Comparison of ENCODE assay signal across 22 cellular contexts in genomic region chr14:68766299-68767247, GRCh38. TPM values are rescaled to one million over a fixed set of nuclear protein-coding genes. Genes with fewer than 3 reads are reported as not detected.
DNase-seq lines count a peak whose midpoint lies in the region; ATAC-seq, FAIRE-seq and TF ChIP-seq lines count a peak whose summit lies in the region.
"Had no signal": no experiment of that assay in that cellular context is flagged by ENCODE, and none has a peak within 500 bp of the region (broad histone marks: within the 10 kb centered on the region; RNA-seq: fewer than 3 reads in every experiment).

No MANE protein-coding gene starts in this region.

- TF ChIP-seq RAD21 in HepG2 (CRISPR knock-in tag; IDR thresholded peaks at IDR 0.05): no peak

- H2BK5ac ChIP-seq in neuronal stem cell (ENCODE audit: low read length): no peak overlapping the region

- in situ Hi-C loops in HepG2 (cut with HindIII; ENCODE audit: extremely low pct_ligation_motif_present, low pct_unique_long_range_greater_than_20kb): no loop called here

- H3K9me3 Mint-ChIP-seq in activated T-cell treated with anti-CD3 and anti-CD28 coated beads, Interleukin-2, amount 50 U/mL, for 72 hours: no peaks in the 10 kb centered on the region
- H3K9me3 Mint-ChIP-seq: activated B cell treated with CpG ODN at 0.5 μM for 24 hours had no signal

- H3K18ac ChIP-seq in neuronal stem cell (ENCODE audit: low read length): peak overlapping the region; percentile 22

- intact Hi-C loops in HepG2 (cut with micrococcal nuclease; ENCODE audit: unreplicated experiment): no loop called here
- intact Hi-C loops in right lobe of liver (cut with DNase I): no loop called here

- H3K27me3 Mint-ChIP-seq in activated T-cell treated with anti-CD3 and anti-CD28 coated beads, Interleukin-2, amount 50 U/mL, for 72 hours (ENCODE audit: low read depth): no peaks in the 10 kb centered on the region
- H3K27me3 Mint-ChIP-seq: activated B cell treated with CpG ODN at 0.5 μM for 24 hours had no signal

- H2AK5ac ChIP-seq in neuronal stem cell (ENCODE audit: low read depth, low read length): no peak overlapping the region

- H4K20me1 ChIP-seq in HepG2 (ENCODE audit: insufficient read depth, low read length): no peaks in the 10 kb centered on the region

- no peaks in the 10 kb centered on the region for H3K9me3 ChIP-seq in HepG2 (ENCODE audit: low read length)
- no peaks in the 10 kb centered on the region for H3K9me3 ChIP-seq in right lobe of liver
- no peaks in the 10 kb centered on the region for H3K9me3 ChIP-seq in neuronal stem cell (replicated peaks in 1 of 2; ENCODE audit: control insufficient read depth in 2 of 2, insufficient read depth in 1 of 2, low read depth in 1 of 2, low read length in 2 of 2)

- H3K27me3 ChIP-seq in HepG2 (ENCODE audit: control insufficient read depth in 1 of 2, insufficient read depth in 2 of 2, low read length in 2 of 2): no peaks in the 10 kb centered on the region
- H3K27me3 ChIP-seq in right lobe of liver: no peaks in the 10 kb centered on the region
- no peaks in the 10 kb centered on the region for H3K27me3 ChIP-seq in neuronal stem cell (ENCODE audit: control insufficient read depth in 3 of 3, insufficient read depth in 3 of 3, low read depth in 1 of 3, low read length in 3 of 3)

- H4K8ac ChIP-seq in neuronal stem cell (ENCODE audit: low read depth, low read length): no peak overlapping the region

- H3K36me3 ChIP-seq in HepG2 (replicated peaks in 1 of 2; ENCODE audit: control insufficient read depth in 1 of 2, insufficient read depth in 2 of 2, low read length in 2 of 2) (no peaks in the 10 kb centered on the region), right lobe of liver (no peaks in the 10 kb centered on the region), neuronal stem cell (replicated peaks in 1 of 2; ENCODE audit: control insufficient read depth in 2 of 2, insufficient read depth in 2 of 2, low read length in 2 of 2) (no peaks in the 10 kb centered on the region)

- POLR2A ChIA-PET in HepG2 (lab: Yijun Ruan, JAX): no interaction called here

- H3K14ac ChIP-seq in neuronal stem cell (ENCODE audit: low read length): no peak overlapping the region

- CTCF ChIA-PET in HepG2 (lab: Yijun Ruan, JAX; ENCODE audit: low intra/inter-chr PET ratio, low total read pairs): no interaction called here

- TF ChIP-seq CTCF in HepG2 (CRISPR knock-in tag; IDR thresholded peaks at IDR 0.05): no peak
- TF ChIP-seq CTCF in right lobe of liver (IDR thresholded peaks at IDR 0.05): no peak

- H3K4me3 Mint-ChIP-seq in activated T-cell treated with anti-CD3 and anti-CD28 coated beads, Interleukin-2, amount 50 U/mL, for 72 hours: no peak overlapping the region
- H3K4me3 Mint-ChIP-seq: activated B cell treated with CpG ODN at 0.5 μM for 24 hours had no signal

- H3K23ac ChIP-seq in neuronal stem cell (ENCODE audit: low read depth, low read length, poor library complexity): no peak overlapping the region

- WGBS in HepG2 (ENCODE audit: low lambda C conversion rate): 13% methylated on average over 5 of the region's 7 CpGs
- 49% methylated on average over 4 of the region's 7 CpGs for WGBS in right lobe of liver (ENCODE audit: insufficient coverage, low coverage, low lambda C conversion rate, missing lambda C conversion rate)
- WGBS in neuronal stem cell (ENCODE audit: extremely low coverage in 2 of 2, insufficient read length in 2 of 2, insufficient replicate concordance in 1 of 2), 2 donors: no CpG with 5 or more reads among the region's 7 CpGs

- H3K4me3 ChIP-seq in HepG2 (replicated peaks in 1 of 3; ENCODE audit: insufficient read depth in 1 of 3, low read depth in 2 of 3, low read length in 3 of 3) (no peak overlapping the region), right lobe of liver (no peak overlapping the region), neuronal stem cell (ENCODE audit: low read length in 2 of 2) (no peak overlapping the region)
- H3K4me3 ChIP-seq: GM23248, K562, smooth muscle cell had no signal

- no peaks in the 10 kb centered on the region for H3K36me3 Mint-ChIP-seq in activated T-cell treated with anti-CD3 and anti-CD28 coated beads, Interleukin-2, amount 50 U/mL, for 72 hours (ENCODE audit: insufficient read depth in 2 of 2)

- TF ChIP-seq EP300 in HepG2 (IDR thresholded peaks at IDR 0.05; ENCODE audit: low read depth in 2 of 2, low read length in 2 of 2) (no peak), HepG2 (CRISPR knock-in tag; IDR thresholded peaks at IDR 0.05; ENCODE audit: borderline replicate concordance) (no peak)

- H3K4me2 ChIP-seq in HepG2 (ENCODE audit: low read depth, low read length) (no peak overlapping the region), neuronal stem cell (ENCODE audit: insufficient read depth, low read length, poor library complexity, severe bottlenecking) (no peak overlapping the region)
- H3K4me2 ChIP-seq: smooth muscle cell had no signal

- H2AFZ ChIP-seq in HepG2 (ENCODE audit: low read length): no peak overlapping the region
- H2AFZ ChIP-seq in neuronal stem cell (ENCODE audit: low read length): no peak overlapping the region
- H2AFZ ChIP-seq: GM23248 had no signal

- no peak overlapping the region for H3K4ac ChIP-seq in neuronal stem cell (ENCODE audit: low read length)

- H4K91ac ChIP-seq in neuronal stem cell (ENCODE audit: low read depth, low read length, poor library complexity): no peak overlapping the region

- no peak overlapping the region for H3K27ac Mint-ChIP-seq in activated T-cell treated with anti-CD3 and anti-CD28 coated beads, Interleukin-2, amount 50 U/mL, for 72 hours
- H3K27ac Mint-ChIP-seq: activated B cell treated with CpG ODN at 0.5 μM for 24 hours had no signal

- peaks cover 42% of the 10 kb centered on the region for H3K4me1 Mint-ChIP-seq in activated T-cell treated with anti-CD3 and anti-CD28 coated beads, Interleukin-2, amount 50 U/mL, for 72 hours (ENCODE audit: low read depth)

- no peaks in the 10 kb centered on the region for H3K79me1 ChIP-seq in neuronal stem cell (ENCODE audit: low read depth, low read length)

- no peak overlapping the region for H2BK12ac ChIP-seq in neuronal stem cell (ENCODE audit: low read length)

- H3K4me1 ChIP-seq in HepG2 (ENCODE audit: insufficient read depth, low read length) (peaks cover 49% of the 10 kb centered on the region), right lobe of liver (peaks cover 0 to 19% (median 7%) of the 10 kb centered on the region in 4 donors), neuronal stem cell (ENCODE audit: control insufficient read depth in 2 of 2, insufficient read depth in 1 of 2, low read depth in 1 of 2, low read length in 2 of 2) (peaks cover 10 to 12% of the 10 kb centered on the region in 2 donors)

- H3K9ac ChIP-seq in HepG2 (ENCODE audit: insufficient read depth, low read depth, low read length) (no peak overlapping the region), neuronal stem cell (ENCODE audit: low read depth, low read length, poor library complexity) (no peak overlapping the region)
- H3K9ac ChIP-seq: GM23248 had no signal

- no peak overlapping the region for H3K27ac ChIP-seq in HepG2 (ENCODE audit: extremely low read length, insufficient read depth, low read length)
- no peak overlapping the region for H3K27ac ChIP-seq in right lobe of liver
- no peak overlapping the region for H3K27ac ChIP-seq in neuronal stem cell (replicated peaks; ENCODE audit: low read length)
- H3K27ac ChIP-seq: GM23248 had no signal

- FAIRE-seq in HepG2 (lab: Jason Lieb, UNC): no peak
- FAIRE-seq: K562 had no signal

- H2BK120ac ChIP-seq in neuronal stem cell (ENCODE audit: low read depth, low read length): no peak overlapping the region

- TF ChIP-seq POLR2A in HepG2 (IDR thresholded peaks at IDR 0.05; ENCODE audit: insufficient read depth in 1 of 2, low read depth in 2 of 2, low read length in 2 of 2): no peak
- no peak for TF ChIP-seq POLR2A in right lobe of liver (IDR thresholded peaks at IDR 0.05)

- no peak overlapping the region for H2BK15ac ChIP-seq in neuronal stem cell (ENCODE audit: low read length)

- BruUV-seq in HepG2 (replicated peaks; lab: Mats Ljungman, UMichigan): no TSS peak

- ATAC-seq in HepG2: no peak
- no peak for ATAC-seq in right lobe of liver
- ATAC-seq in activated T-cell treated with anti-CD3 and anti-CD28 coated beads, Interleukin-2, amount 50 U/mL, for 72 hours (replicated peaks in 1 of 2): peak; percentile 88 to 91
- ATAC-seq in GM19467 (IDR thresholded peaks at IDR 0.05; ENCODE audit: unreplicated experiment): no peak
- ATAC-seq in HG03469 (IDR thresholded peaks at IDR 0.05; ENCODE audit: unreplicated experiment): no peak
- ATAC-seq: SK-N-SH treated with all-trans-retinoic acid at 6 μM for 48 hours had no signal

- no peaks in the 10 kb centered on the region for H3K79me2 ChIP-seq in HepG2 (ENCODE audit: insufficient read depth, low read length)

- no peak for DNase-seq in HepG2 (ENCODE audit: low spot score)
- no peak for DNase-seq in right lobe of liver
- DNase-seq in activated T-cell treated with anti-CD3 and anti-CD28 coated beads, Interleukin-2, amount 50 U/mL, for 72 hours: peak; percentile 49 to 55
- no peak for DNase-seq in neuronal stem cell (ENCODE audit: low spot score)
- DNase-seq in T-helper 2 cell: no peak
- DNase-seq: activated B cell treated with CpG ODN at 0.5 μM for 24 hours; activated effector memory CD4-positive, alpha-beta T cell treated with Interleukin-2 at 50 U/mL for 16 hours; amniotic stem cell; effector CD4-positive, alpha-beta T cell; GM23248; head of caudate nucleus; NCI-H1417; NCI-H2081; OCI-M1; stimulated activated CD4-positive, alpha-beta T cell treated with anti-CD3 and anti-CD28 coated beads, Interleukin-4, amount 100 ng/mL, for 1 hour; stimulated activated naive CD4-positive, alpha-beta T cell treated with Interleukin-2 at 50 U/mL for 16 hours; T-helper 9 cell had no signal

RNA-seq across cellular contexts. Expression of gene ZFP36L1, which starts 26.3 kb away (rescaled TPM):
- total RNA-seq in HepG2 (2016; rRNA removed; fragmentation: Illumina TruSeq; extraction: Trizol): 7.4 and 8.4 TPM in 2 replicates
- 2.6 and 3.4 TPM in 2 replicates for total RNA-seq in HepG2 (2016; cell fraction: cytosol; rRNA removed; fragmentation: Illumina TruSeq; extraction: Trizol; ENCODE audit: low read depth)
- 7.9 and 8.4 TPM in 2 replicates for total RNA-seq in HepG2 (2016; cell fraction: insoluble cytoplasmic fraction; rRNA removed; fragmentation: Illumina TruSeq; extraction: Trizol)
- total RNA-seq in HepG2 (2016; cell fraction: membrane; rRNA removed; fragmentation: Illumina TruSeq; extraction: Trizol): 11.1 and 11.3 TPM in 2 replicates
- 13.8 and 14.1 TPM in 2 replicates for total RNA-seq in HepG2 (2016; cell fraction: nucleus; rRNA removed; fragmentation: Illumina TruSeq; extraction: Trizol)
- 10.2 and 12.7 TPM in 2 replicates for polyA plus RNA-seq in HepG2 (2011; rRNA removed)
- polyA plus RNA-seq in HepG2 (2011; cell fraction: cytosol; rRNA removed): 11.2 and 18.0 TPM in 2 replicates
- 66.5 and 69.1 TPM in 2 replicates for polyA plus RNA-seq in HepG2 (2011; cell fraction: nucleus; rRNA removed)
- 23.2 and 32.2 TPM in 2 replicates for polyA plus RNA-seq in HepG2 (2012)
- 2.7 and 2.8 TPM in 2 replicates for polyA plus RNA-seq in HepG2 (2016; cell fraction: cytosol; fragmentation: Illumina TruSeq; extraction: Trizol; ENCODE audit: low read depth)
- polyA plus RNA-seq in HepG2 (2016; cell fraction: insoluble cytoplasmic fraction; fragmentation: Illumina TruSeq; extraction: Trizol; ENCODE audit: low read depth): 20.7 and 26.8 TPM in 2 replicates
- 9.2 and 10.1 TPM in 2 replicates for polyA plus RNA-seq in HepG2 (2016; cell fraction: membrane; fragmentation: Illumina TruSeq; extraction: Trizol; ENCODE audit: low read depth)
- 53.8 and 57.0 TPM in 2 replicates for polyA plus RNA-seq in HepG2 (2016; cell fraction: nucleus; fragmentation: Illumina TruSeq; extraction: Trizol; ENCODE audit: insufficient read depth, low read depth)
- polyA minus RNA-seq in HepG2 (2011; rRNA and poly(A)+ RNA removed; ENCODE audit: low replicate concordance): 8.5 and 26.8 TPM in 2 replicates
- polyA minus RNA-seq in HepG2 (2011; cell fraction: cytosol; rRNA and poly(A)+ RNA removed): 56.3 and 73.8 TPM in 2 replicates
- 11.8 and 13.8 TPM in 2 replicates for polyA minus RNA-seq in HepG2 (2011; cell fraction: nucleus; rRNA and poly(A)+ RNA removed)
- 100 to 1,000 TPM; 109 to 298 (median 218) TPM for total RNA-seq in right lobe of liver
- total RNA-seq in activated T-cell treated with anti-CD3 and anti-CD28 coated beads, Interleukin-2, amount 50 U/mL, for 72 hours: 10 to 100 TPM; 95.0 TPM
- 270 TPM for polyA plus RNA-seq in neuronal stem cell (2013, experiment 1 of 2)
- polyA plus RNA-seq in neuronal stem cell (2013, experiment 2 of 2): 294 TPM

Comparison
In these comparisons a context has a peak if more than half of its experiments do, and no peak if none do; other contexts are left out.
1. RNA of gene ZFP36L1, which starts 26.3 kb away (total RNA-seq): 109 to 298 TPM in right lobe of liver and 95.0 TPM in activated T-cell treated with anti-CD3 and anti-CD28 coated beads, Interleukin-2, amount 50 U/mL, for 72 hours; 2.6 to 14.1 TPM in HepG2; every median in the first group is over 4 times any median in the second.
2. ATAC-seq: peak in activated T-cell treated with anti-CD3 and anti-CD28 coated beads, Interleukin-2, amount 50 U/mL, for 72 hours (2 of 2); none in HepG2 (single experiment), right lobe of liver (0 of 4), GM19467 (single experiment) and HG03469 (single experiment).
3. DNase-seq: peak in activated T-cell treated with anti-CD3 and anti-CD28 coated beads, Interleukin-2, amount 50 U/mL, for 72 hours (2 of 2); none in HepG2 (single experiment), right lobe of liver (0 of 3), neuronal stem cell (single experiment) and T-helper 2 cell (0 of 5).